Comparison of ENCODE assay signal across 8 cellular contexts in genomic region chr11:135075740-135076139, GRCh38.
DNase-seq lines count a peak whose midpoint lies in the region; TF ChIP-seq lines count a peak whose summit lies in the region.

No MANE protein-coding gene starts in this region.

- no peak overlapping the region for H2AFZ ChIP-seq in OCI-LY1 (ENCODE audit: low read length)

- H3K79me2 ChIP-seq in OCI-LY1 (ENCODE audit: insufficient read depth, low read length) = no peaks in the 10 kb centered on the region

- no peaks in the 10 kb centered on the region for H3F3A ChIP-seq in OCI-LY1 (ENCODE audit: insufficient read depth, low read length)

- no peak overlapping the region for H3K4me2 ChIP-seq in OCI-LY1 (ENCODE audit: low read length)

- no peaks in the 10 kb centered on the region for H4K20me1 ChIP-seq in OCI-LY1 (ENCODE audit: insufficient read depth, low read length)

- H3K36me3 Mint-ChIP-seq in activated naive CD8-positive, alpha-beta T cell treated with anti-CD3 and anti-CD28 coated beads for 36 hours = no peaks in the 10 kb centered on the region

- in situ Hi-C loops in Caki2 (cut with HindIII; ENCODE audit: low pct_unique_long_range_greater_than_20kb, low sequenced_read_pairs) = no loop called here

- no peak overlapping the region for H3K4me3 ChIP-seq in OCI-LY1 (ENCODE audit: low read depth, low read length, poor library complexity, severe bottlenecking)

- H3K9me3 Mint-ChIP-seq in activated naive CD8-positive, alpha-beta T cell treated with anti-CD3 and anti-CD28 coated beads for 36 hours = no peaks in the 10 kb centered on the region

- peaks cover 7% of the 10 kb centered on the region for H3K27me3 Mint-ChIP-seq in activated naive CD8-positive, alpha-beta T cell treated with anti-CD3 and anti-CD28 coated beads for 36 hours

- no peaks in the 10 kb centered on the region for H3K9me2 ChIP-seq in OCI-LY1 (ENCODE audit: low read depth, low read length)

- H3K27ac Mint-ChIP-seq in activated naive CD8-positive, alpha-beta T cell treated with anti-CD3 and anti-CD28 coated beads for 36 hours = no peak overlapping the region

- H3K27me3 ChIP-seq in OCI-LY1 (ENCODE audit: insufficient read depth, low read length) = no peaks in the 10 kb centered on the region

- no peaks in the 10 kb centered on the region for H3K4me1 ChIP-seq in OCI-LY1 (ENCODE audit: insufficient read depth, low read length, severe bottlenecking)

- DNase-seq in Caki2 (ENCODE audit: low read depth) = peak; percentile 36
- DNase-seq in activated naive CD8-positive, alpha-beta T cell treated with anti-CD3 and anti-CD28 coated beads for 36 hours = peak; percentile 69
- DNase-seq in islet precursor cell = peak; percentile 74
- peak; percentile 7 to 10 for DNase-seq in stimulated activated CD8-positive, alpha-beta memory T cell treated with anti-CD3 and anti-CD28 coated beads, Interleukin-15, amount 100 ng/mL, for 4 hours (ENCODE audit: low read depth in 2 of 2)
- DNase-seq in foreskin melanocyte = no peak
- DNase-seq in NCI-H526 (lab: John Stamatoyannopoulos, UW) = no peak
- DNase-seq in DMS 273 (lab: John Stamatoyannopoulos, UW; ENCODE audit: unreplicated experiment) = no peak

- H3K4me3 Mint-ChIP-seq in activated naive CD8-positive, alpha-beta T cell treated with anti-CD3 and anti-CD28 coated beads for 36 hours = no peak overlapping the region

- H3K9me3 ChIP-seq in OCI-LY1 (ENCODE audit: low read length) = no peaks in the 10 kb centered on the region

- H3K27ac ChIP-seq in OCI-LY1 (ENCODE audit: low read depth, low read length, poor library complexity, severe bottlenecking) = no peak overlapping the region

- peak; percentile 76 for TF ChIP-seq CTCF in OCI-LY1 (IDR thresholded peaks at IDR 0.05; ENCODE audit: low read length)

- no peaks in the 10 kb centered on the region for H3K36me3 ChIP-seq in OCI-LY1 (ENCODE audit: insufficient read depth, low read length)

- H3K4me1 Mint-ChIP-seq in activated naive CD8-positive, alpha-beta T cell treated with anti-CD3 and anti-CD28 coated beads for 36 hours = no peaks in the 10 kb centered on the region

- H3K9ac ChIP-seq in OCI-LY1 (ENCODE audit: low read length) = no peak overlapping the region

Comparison
In these comparisons a context has a peak if more than half of its experiments do, and no peak if none do; other contexts are left out.
1. DNase-seq: peak in Caki2 (single experiment), activated naive CD8-positive, alpha-beta T cell treated with anti-CD3 and anti-CD28 coated beads for 36 hours (single experiment), islet precursor cell (single experiment) and stimulated activated CD8-positive, alpha-beta memory T cell treated with anti-CD3 and anti-CD28 coated beads, Interleukin-15, amount 100 ng/mL, for 4 hours (2 of 2); none in foreskin melanocyte (single experiment), NCI-H526 (0 of 2) and DMS 273 (single experiment).